ENCODE assay signal across 29 cellular contexts in genomic region chr1:84842748-84843231, GRCh38. TPM values are rescaled to one million over a fixed set of nuclear protein-coding genes. Genes with fewer than 3 reads are reported as not detected.
DNase-seq lines count a peak whose midpoint lies in the region; ATAC-seq, FAIRE-seq and TF ChIP-seq lines count a peak whose summit lies in the region.
"Had no signal": no experiment of that assay in that cellular context is flagged by ENCODE, and none has a peak within 500 bp of the region (broad histone marks: within the 10 kb centered on the region; RNA-seq: fewer than 3 reads in every experiment).

No MANE protein-coding gene starts in this region.

- H3K27me3 ChIP-seq in adipocyte (replicated peaks; ENCODE audit: control insufficient read depth, insufficient read depth, low read length), result peaks cover 5% of the 10 kb centered on the region
- no peaks in the 10 kb centered on the region for H3K27me3 ChIP-seq in esophagus squamous epithelium
- no peaks in the 10 kb centered on the region for H3K27me3 ChIP-seq in prostate gland (replicated peaks; ENCODE audit: insufficient read depth)
- H3K27me3 ChIP-seq: upper lobe of left lung had no signal

- 39 to 44% methylated on average over 3 of the region's 3 CpGs for WGBS in esophagus squamous epithelium, 2 donors
- WGBS in prostate gland, result 38% methylated on average over 3 of the region's 3 CpGs

- H3K27me3 Mint-ChIP-seq in CD14-positive monocyte (ENCODE audit: low read depth in 3 of 3), result peaks cover 0 to 7% (median 6%) of the 10 kb centered on the region in 3 donors
- H3K27me3 Mint-ChIP-seq: activated naive CD8-positive, alpha-beta T cell treated with anti-CD3 and anti-CD28 coated beads, Interleukin-2, amount 10 ng/mL, durations not matched to agents 7 days and 5 days; brain had no signal

- no peak overlapping the region for H3K27ac Mint-ChIP-seq in CD14-positive monocyte
- H3K27ac Mint-ChIP-seq: activated naive CD8-positive, alpha-beta T cell treated with anti-CD3 and anti-CD28 coated beads, Interleukin-2, amount 10 ng/mL, durations not matched to agents 7 days and 5 days; effector memory CD8-positive, alpha-beta T cell; H9 had no signal

- H3K4me3 Mint-ChIP-seq in CD14-positive monocyte, result no peak overlapping the region
- H3K4me3 Mint-ChIP-seq: activated naive CD8-positive, alpha-beta T cell treated with anti-CD3 and anti-CD28 coated beads, Interleukin-2, amount 10 ng/mL, durations not matched to agents 7 days and 5 days; brain; effector memory CD8-positive, alpha-beta T cell; H9 had no signal

- peak in 1 of 4 donors; percentile 22 for TF ChIP-seq POLR2A in esophagus squamous epithelium (IDR thresholded peaks at IDR 0.05)
- TF ChIP-seq POLR2A in prostate gland (IDR thresholded peaks at IDR 0.05), result no peak

- H3K36me3 ChIP-seq in adipocyte (ENCODE audit: control insufficient read depth, insufficient read depth, low read length, severe bottlenecking), result no peaks in the 10 kb centered on the region
- H3K36me3 ChIP-seq in esophagus squamous epithelium, result no peaks in the 10 kb centered on the region
- H3K36me3 ChIP-seq in prostate gland, result no peaks in the 10 kb centered on the region
- H3K36me3 ChIP-seq: upper lobe of left lung had no signal

- no peaks in the 10 kb centered on the region for H3K9me3 Mint-ChIP-seq in CD14-positive monocyte
- H3K9me3 Mint-ChIP-seq: effector memory CD8-positive, alpha-beta T cell; H9 had no signal

- FAIRE-seq in HTR-8/SVneo (lab: Jason Lieb, UNC), result no peak
- FAIRE-seq in urothelium cell line (lab: Jason Lieb, UNC), result no peak

- no peaks in the 10 kb centered on the region for H3K36me3 Mint-ChIP-seq in CD14-positive monocyte
- H3K36me3 Mint-ChIP-seq: brain had no signal

- H3K4me1 ChIP-seq in adipocyte (ENCODE audit: control insufficient read depth, insufficient read depth, low read length), result peaks cover 10% of the 10 kb centered on the region
- H3K4me1 ChIP-seq in esophagus squamous epithelium, result peaks cover 14 to 88% (median 35%) of the 10 kb centered on the region in 3 donors
- H3K4me1 ChIP-seq in prostate gland (replicated peaks), result peaks cover 17% of the 10 kb centered on the region

- no peak overlapping the region for H3K9ac ChIP-seq in adipocyte (ENCODE audit: low read length)

- DNase-seq in DMS79 treated with DMSO at 0.1 percent for 48 hours (lab: John Stamatoyannopoulos, UW), result peak; percentile 86
- peak; percentile 47 for DNase-seq in adipocyte (ENCODE audit: low read depth)
- no peak for DNase-seq in esophagus squamous epithelium (lab: John Stamatoyannopoulos, UW)
- DNase-seq in prostate gland (ENCODE audit: low spot score), result peak; percentile 64
- no peak for DNase-seq in HTR-8/SVneo (ENCODE audit: insufficient read length, low spot score)
- DNase-seq in CD14-positive monocyte (ENCODE audit: low spot score), result no peak
- no peak for DNase-seq in urothelium cell line (ENCODE audit: low spot score)
- DNase-seq: activated CD4-positive, alpha-beta T cell treated with anti-CD3 and anti-CD28 coated beads, Interleukin-2, amount 50 U/mL, for 4 hours; activated naive CD8-positive, alpha-beta T cell treated with anti-CD3 and anti-CD28 coated beads, Interleukin-2, amount 10 ng/mL, durations not matched to agents 7 days and 5 days; C1 segment of cervical spinal cord; Calu3; effector memory CD8-positive, alpha-beta T cell; EL; H9; head of caudate nucleus; Kasumi-1; left cardiac atrium; mesendoderm; NCI-H187 treated with DMSO at 0.1 percent for 48 hours; NCI-H2227 treated with DMSO at 0.1 percent for 48 hours; NCI-H82; T-helper 9 cell; upper lobe of left lung had no signal

- no peak overlapping the region for H3K4me3 ChIP-seq in adipocyte (ENCODE audit: low read length)
- no peak overlapping the region for H3K4me3 ChIP-seq in esophagus squamous epithelium
- no peak overlapping the region for H3K4me3 ChIP-seq in prostate gland
- H3K4me3 ChIP-seq: coronary artery, upper lobe of left lung had no signal

- H3K9me3 ChIP-seq in adipocyte (ENCODE audit: control insufficient read depth, low read length) (no peaks in the 10 kb centered on the region), esophagus squamous epithelium (no peaks in the 10 kb centered on the region), prostate gland (no peaks in the 10 kb centered on the region)
- H3K9me3 ChIP-seq: upper lobe of left lung had no signal

- H3K27ac ChIP-seq in esophagus squamous epithelium (peak overlapping the region; percentile 72 to 79 (median 74)), prostate gland (peak overlapping the region; percentile 53 to 58)
- H3K27ac ChIP-seq: coronary artery, upper lobe of left lung had no signal

- no peaks in the 10 kb centered on the region for H3K4me1 Mint-ChIP-seq in CD14-positive monocyte

- no peak for ATAC-seq in HG02938 (IDR thresholded peaks at IDR 0.05; ENCODE audit: unreplicated experiment)
- ATAC-seq: effector memory CD8-positive, alpha-beta T cell; left cardiac atrium; Right ventricle myocardium inferior had no signal

- TF ChIP-seq CTCF in esophagus squamous epithelium (IDR thresholded peaks at IDR 0.05) (no peak), prostate gland (IDR thresholded peaks at IDR 0.05) (no peak), CD14-positive monocyte (IDR thresholded peaks at IDR 0.05) (no peak)

- intact Hi-C loops in esophagus squamous epithelium (cut with DNase I) (no loop called here), prostate gland (cut with DNase I) (no loop called here), CD14-positive monocyte (cut with micrococcal nuclease) (no loop called here)

RNA-seq across cellular contexts. Expression of gene LPAR3, which starts 50.2 kb away (rescaled TPM):
- total RNA-seq in esophagus squamous epithelium, result 10 to 100 TPM; 14.9 to 27.1 (median 19.5) TPM
- 100 to 1,000 TPM in 1 of 2 donors, 10 to 100 TPM in 1; 81.6 to 131 TPM for total RNA-seq in prostate gland
- polyA plus RNA-seq in CD14-positive monocyte, result not detected
- total RNA-seq: OCI-LY7, pulmonary artery endothelial cell had no signal

Comparison
In these comparisons a context has a peak if more than half of its experiments do, and no peak if none do; other contexts are left out.
1. DNase-seq: peak in DMS79 treated with DMSO at 0.1 percent for 48 hours (single experiment), adipocyte (single experiment) and prostate gland (single experiment); none in esophagus squamous epithelium (single experiment), HTR-8/SVneo (single experiment), CD14-positive monocyte (single experiment) and urothelium cell line (single experiment).